Comparison of ENCODE assay signal across 8 cellular contexts in genomic region chr15:51736069-51736468, GRCh38. TPM values are rescaled to one million over a fixed set of nuclear protein-coding genes. Genes with fewer than 3 reads are reported as not detected.
DNase-seq lines count a peak whose midpoint lies in the region; ATAC-seq, FAIRE-seq and TF ChIP-seq lines count a peak whose summit lies in the region.

No MANE protein-coding gene starts in this region.

- H3K9me2 ChIP-seq in PC-9 (ENCODE audit: insufficient read depth), result no peaks in the 10 kb centered on the region

- no peaks in the 10 kb centered on the region for H3K36me3 ChIP-seq in PC-9 (ENCODE audit: low read depth)
- H3K36me3 ChIP-seq in thoracic aorta, result no peaks in the 10 kb centered on the region

- H3K9me3 ChIP-seq in A549 (no peaks in the 10 kb centered on the region), PC-9 (ENCODE audit: insufficient read depth, low read depth) (no peaks in the 10 kb centered on the region), thoracic aorta (no peaks in the 10 kb centered on the region)

- no peaks in the 10 kb centered on the region; the same call in 1 of the 2 replicates for H3F3A ChIP-seq in PC-9 (ENCODE audit: insufficient read depth, low read depth)

- DNase-seq in A549 (ENCODE audit: low read depth in 1 of 2, low spot score in 1 of 2) (no peak), PC-9 (no peak), epithelial cell of esophagus (ENCODE audit: low read depth) (peak; percentile 18), thoracic aorta (ENCODE audit: low spot score) (no peak), NCI-H2171 treated with DMSO at 0.1 percent for 48 hours (lab: John Stamatoyannopoulos, UW) (no peak), posterior vena cava (ENCODE audit: low spot score) (no peak)

- TF ChIP-seq CTCF in A549 (IDR thresholded peaks at IDR 0.05), result no peak
- no peak for TF ChIP-seq CTCF in PC-9 (conservative IDR thresholded peaks at IDR 0.05)
- TF ChIP-seq CTCF in epithelial cell of esophagus (IDR thresholded peaks at IDR 0.05; ENCODE audit: insufficient read depth, low read depth, low read length, missing control alignments), result no peak
- no peak for TF ChIP-seq CTCF in thoracic aorta (IDR thresholded peaks at IDR 0.05)

- H3K27me3 ChIP-seq in PC-9 (ENCODE audit: insufficient read depth, low read depth) (no peaks in the 10 kb centered on the region), thoracic aorta (replicated peaks; ENCODE audit: insufficient read depth) (no peaks in the 10 kb centered on the region)

- FAIRE-seq in A549 (lab: Jason Lieb, UNC), result no peak

- peaks cover 16% of the 10 kb centered on the region for H3K4me1 ChIP-seq in A549
- peaks cover 16% of the 10 kb centered on the region for H3K4me1 ChIP-seq in PC-9 (replicated peaks; ENCODE audit: insufficient read depth)
- H3K4me1 ChIP-seq in thoracic aorta (ENCODE audit: control insufficient read depth in 1 of 2, low read depth in 2 of 2), result peaks cover 14 to 22% of the 10 kb centered on the region in 2 donors

- TF ChIP-seq RAD21 in A549 (conservative IDR thresholded peaks at IDR 0.05 in 1 of 2, IDR thresholded peaks at IDR 0.05 in 1 of 2), result no peak

- H3K4me2 ChIP-seq in A549, result peak overlapping the region; percentile 95
- peak overlapping the region; percentile 77 for H3K4me2 ChIP-seq in PC-9

- CTCF ChIA-PET in A549 (lab: Yijun Ruan, JAX) (interaction anchor here (0.8 to 9.8 kb wide), 14 partner anchors 9 to 104 kb away, joined by 3 to 73 read pairs (median 4); no protein-coding TSS in a partner anchor), PC-9 (lab: Charles Lee) (no interaction called here)

- H2AFZ ChIP-seq in PC-9, result no peak overlapping the region

- intact Hi-C loops in PC-9 (cut with micrococcal nuclease; ENCODE audit: unreplicated experiment), result no loop called here
- intact Hi-C loops in posterior vena cava (cut with DNase I), result no loop called here

- TF ChIP-seq POLR2A in A549 (IDR thresholded peaks at IDR 0.05; ENCODE audit: low read length), result no peak

- H3K79me2 ChIP-seq in PC-9 (ENCODE audit: low read depth), result peaks cover 4% of the 10 kb centered on the region; the same call in 1 of the 2 replicates

- ATAC-seq in A549, result no peak
- ATAC-seq in GM18873 (IDR thresholded peaks at IDR 0.05; ENCODE audit: low FRiP score, unreplicated experiment), result peak; percentile 35
- ATAC-seq in thoracic aorta (ENCODE audit: insufficient number of reproducible peaks, low FRiP score, low read depth), result no peak
- no peak for ATAC-seq in HG02798 (IDR thresholded peaks at IDR 0.05; ENCODE audit: poor library complexity, unreplicated experiment)

- POLR2A ChIA-PET in A549 (lab: Yijun Ruan, JAX), result interaction anchor here (1.7 kb wide), 1 partner anchor 235 kb away, joined by 6 read pairs; the partner anchor contains the start of gene LEO1
- POLR2A ChIA-PET in PC-9 (lab: Charles Lee; ENCODE audit: unreplicated experiment), result no interaction called here

- BruUV-seq in PC-9 (replicated peaks; lab: Mats Ljungman, UMichigan), result no TSS peak

- H4K20me1 ChIP-seq in PC-9 (ENCODE audit: insufficient read depth), result no peaks in the 10 kb centered on the region

- WGBS in A549 (ENCODE audit: missing lambda C conversion rate), result 82% methylated on average over 3 of the region's 3 CpGs

- H3K4me3 ChIP-seq in A549 (peak overlapping the region; percentile 68; the same call in 2 of the 3 replicates), PC-9 (peak overlapping the region; percentile 57; the same call in 1 of the 2 replicates), epithelial cell of esophagus (ENCODE audit: low read length) (no peak overlapping the region), thoracic aorta (peak overlapping the region; percentile 86)

- TF ChIP-seq EP300 in A549 (IDR thresholded peaks at IDR 0.05), result no peak

- no peak overlapping the region; a peak in 1 of 6 replicates for H3K27ac ChIP-seq in A549
- H3K27ac ChIP-seq in PC-9, result no peak overlapping the region
- peak overlapping the region in 1 of 2 donors; percentile 37 for H3K27ac ChIP-seq in thoracic aorta

TF ChIP-seq in A549, 52 proteins besides CTCF, POLR2A, EP300 and RAD21:
- TF ChIP-seq GATA3 (IDR thresholded peaks at IDR 0.05; ENCODE audit: borderline replicate concordance) (no peak), HOXA7 (CRISPR knock-in tag; IDR thresholded peaks at IDR 0.05) (no peak), PHF8 (IDR thresholded peaks at IDR 0.05; ENCODE audit: borderline replicate concordance, low read depth) (no peak), CBX2 (IDR thresholded peaks at IDR 0.05; ENCODE audit: borderline replicate concordance, low read depth) (no peak), RNF2 (IDR thresholded peaks at IDR 0.05; ENCODE audit: borderline replicate concordance, low read depth) (no peak), NR3C1 (IDR thresholded peaks at IDR 0.05) (no peak), TFCP2L1 (CRISPR knock-in tag; IDR thresholded peaks at IDR 0.05) (no peak), BCL3 (IDR thresholded peaks at IDR 0.05) (no peak), FOSL2 (IDR thresholded peaks at IDR 0.05) (no peak), FOSL2 (CRISPR knock-in tag; IDR thresholded peaks at IDR 0.05) (no peak)

RNA-seq across cellular contexts. Expression of gene LYSMD2, which starts 1.4 kb away (rescaled TPM):
- polyA plus RNA-seq in A549 (2011; rRNA removed), result 29.2 and 32.1 TPM in 2 replicates
- polyA plus RNA-seq in A549 (2012; cell fraction: cytosol; rRNA removed), result 11.8 and 14.3 TPM in 2 replicates
- polyA plus RNA-seq in A549 (2012; cell fraction: nucleus; rRNA removed), result 6.2 and 9.6 TPM in 2 replicates
- 16.9 to 18.5 TPM (median 18.3 TPM) in 3 replicates for polyA plus RNA-seq in A549 (2017; fragmentation: RNase III; extraction: RNeasy Plus Mini Kit Qiagen cat#74134 plus additional on column Dnase treatment)
- polyA minus RNA-seq in A549 (2011; rRNA and poly(A)+ RNA removed), result 2.7 and 4.0 TPM in 2 replicates
- total RNA-seq in PC-9 (2021), result 9.7 and 11.1 TPM in 2 replicates
- 10 to 100 TPM; 16.8 to 21.8 TPM for total RNA-seq in thoracic aorta
- 10 to 100 TPM in 1 of 2 donors, 1 to 10 TPM in 1; 8.7 to 10.5 TPM for total RNA-seq in posterior vena cava

RNA-seq across cellular contexts. Expression of gene TMOD2, which starts 15.3 kb away (rescaled TPM):
- polyA plus RNA-seq in A549 (2011; rRNA removed) (2.5 and 2.8 TPM in 2 replicates), A549 (2017; fragmentation: RNase III; extraction: RNeasy Plus Mini Kit Qiagen cat#74134 plus additional on column Dnase treatment) (1.6 to 2.1 TPM (median 2.0 TPM) in 3 replicates)
- 0.24 and 0.30 TPM in 2 replicates for polyA plus RNA-seq in A549 (2012; cell fraction: cytosol; rRNA removed)
- polyA plus RNA-seq in A549 (2012; cell fraction: nucleus; rRNA removed), result 0.18 and 0.31 TPM in 2 replicates
- polyA minus RNA-seq in A549 (2011; rRNA and poly(A)+ RNA removed), result 1.2 and 1.4 TPM in 2 replicates
- total RNA-seq in PC-9 (2021) (2.7 and 4.2 TPM in 2 replicates), thoracic aorta (10 to 100 TPM in 1 of 2 donors, 1 to 10 TPM in 1; 9.1 to 13.1 TPM), posterior vena cava (10 to 100 TPM; 14.8 to 15.3 TPM)

RNA-seq across cellular contexts. Expression of gene SCG3, which starts 54.8 kb away (rescaled TPM):
- polyA plus RNA-seq in A549 (2011; rRNA removed) (0.03 TPM in 1 of 2 replicates, not detected in the other), A549 (2017; fragmentation: RNase III; extraction: RNeasy Plus Mini Kit Qiagen cat#74134 plus additional on column Dnase treatment) (0.03 TPM in 1 of 3 replicates, not detected in the others)
- polyA plus RNA-seq in A549 (2012; cell fraction: cytosol; rRNA removed), result 0.01 TPM in 1 of 2 replicates, not detected in the other
- not detected in 2 replicates for polyA plus RNA-seq in A549 (2012; cell fraction: nucleus; rRNA removed)
- not detected in 2 replicates for polyA minus RNA-seq in A549 (2011; rRNA and poly(A)+ RNA removed)
- total RNA-seq in PC-9 (2021) (not detected in 2 replicates), thoracic aorta (not detected), posterior vena cava (under 1 TPM; 0.14 to 0.46 TPM)
